In genomic region chr11:12827929-12828812, GRCh38 we compare ENCODE assay signal across 7 cellular contexts.
DNase-seq lines count a peak whose midpoint lies in the region; ATAC-seq, FAIRE-seq and TF ChIP-seq lines count a peak whose summit lies in the region.

No MANE protein-coding gene starts in this region.

- WGBS in aorta, 2 donors = 3 to 5% methylated on average over 17 of the region's 17 CpGs

- H3K9me3 ChIP-seq in aorta (ENCODE audit: control insufficient read depth, low read length) = no peaks in the 10 kb centered on the region

- peak; percentile 74 for ATAC-seq in HG03342 (IDR thresholded peaks at IDR 0.05; ENCODE audit: unreplicated experiment)
- ATAC-seq in aorta (ENCODE audit: low FRiP score) = peak; percentile 69

- FAIRE-seq in RCC 7860 (lab: Jason Lieb, UNC) = peak; percentile 70

- peak overlapping the region; percentile 74 to 79 for H3K4me3 ChIP-seq in aorta (ENCODE audit: low read length in 2 of 2)

- H3K27me3 ChIP-seq in aorta (ENCODE audit: control insufficient read depth in 1 of 2, insufficient read depth in 2 of 2, low read length in 1 of 2) = no peaks in the 10 kb centered on the region

- intact Hi-C loops in aorta (cut with DNase I) = loop anchor here in 1 of 2 donors (5.0 kb wide), 1 partner anchor 59 kb away; no protein-coding TSS in a partner anchor

- DNase-seq in GM13976 (ENCODE audit: low spot score) (peak; percentile 34), RCC 7860 (ENCODE audit: low spot score) (peak; percentile 6), epithelial cell of prostate (ENCODE audit: low read depth, low spot score) (no peak), midbrain (lab: John Stamatoyannopoulos, UW) (peak; percentile 76), aorta (no peak), SHP77 treated with DMSO at 0.1 percent for 48 hours (lab: John Stamatoyannopoulos, UW) (no peak)

- no peak for TF ChIP-seq CTCF in GM13976 (IDR thresholded peaks at IDR 0.05; ENCODE audit: borderline replicate concordance, control extremely low read depth, extremely low read depth, insufficient read depth, missing control alignments)

- H3K27ac ChIP-seq in epithelial cell of prostate (peak overlapping the region; percentile 27), aorta (ENCODE audit: low read depth in 1 of 2, low read length in 2 of 2) (peak overlapping the region in 1 of 2 donors; percentile 45)

- in situ Hi-C loops in GM13976 (cut with MboI; ENCODE audit: low sequenced_read_pairs, unreplicated experiment) = no loop called here

- H3K36me3 ChIP-seq in aorta (ENCODE audit: control insufficient read depth in 1 of 2, insufficient read depth in 2 of 2, low read length in 1 of 2) = peaks cover 0 to 2% of the 10 kb centered on the region in 2 donors

- no peaks in the 10 kb centered on the region for H3K4me1 ChIP-seq in aorta (ENCODE audit: control insufficient read depth in 1 of 2, insufficient read depth in 2 of 2, low read length in 2 of 2)

Comparison
In these comparisons a context has a peak if more than half of its experiments do, and no peak if none do; other contexts are left out.
1. DNase-seq: peak in GM13976 (single experiment), RCC 7860 (single experiment) and midbrain (single experiment); none in epithelial cell of prostate (single experiment), aorta (0 of 2) and SHP77 treated with DMSO at 0.1 percent for 48 hours (single experiment).